Comparison of ENCODE assay signal across 7 cellular contexts in the genomic region with DNA sequence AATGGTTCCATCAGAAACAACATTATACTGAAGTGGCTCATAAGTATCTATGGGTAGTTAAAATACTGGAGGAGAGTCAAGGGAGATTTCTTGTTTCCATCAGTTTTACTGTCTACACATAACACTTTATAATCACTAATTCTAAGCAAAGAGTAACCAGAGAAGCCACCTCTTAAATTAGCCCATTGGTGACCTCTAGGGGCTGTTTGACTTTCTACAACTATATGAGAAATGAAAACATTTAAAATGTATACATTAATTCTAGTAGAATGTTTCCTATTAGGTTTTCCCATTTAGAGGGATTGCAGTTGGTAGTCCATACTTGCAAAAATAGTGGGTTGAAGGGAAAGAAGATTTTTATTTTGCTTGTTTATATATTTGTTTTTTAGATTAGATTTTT.
DNase-seq lines count a peak whose midpoint lies in the region; ATAC-seq lines count a peak whose summit lies in the region.

No MANE protein-coding gene starts in this region.

- peak; percentile 54 for ATAC-seq in GM18858 (IDR thresholded peaks at IDR 0.05; ENCODE audit: unreplicated experiment)
- peak; percentile 55 for ATAC-seq in HG03378 (IDR thresholded peaks at IDR 0.05; ENCODE audit: unreplicated experiment)

- DNase-seq in SHP77 treated with DMSO at 0.1 percent for 48 hours (lab: John Stamatoyannopoulos, UW) (peak; percentile 5), kidney glomerular epithelial cell (lab: John Stamatoyannopoulos, UW) (peak; percentile 30), GDM1 (lab: John Stamatoyannopoulos, UW) (no peak)
- no peak for DNase-seq in activated CD4-positive, CD25-positive, alpha-beta regulatory T cell (lab: John Stamatoyannopoulos, UW)
- DNase-seq in activated CD4-positive, alpha-beta T cell treated with anti-CD3 and anti-CD28 coated beads, Interleukin-2, amount 50 U/mL, for 1 hour = no peak

Comparison
In these comparisons a context has a peak if more than half of its experiments do, and no peak if none do; other contexts are left out.
1. DNase-seq: peak in SHP77 treated with DMSO at 0.1 percent for 48 hours (single experiment) and kidney glomerular epithelial cell (single experiment); none in activated CD4-positive, CD25-positive, alpha-beta regulatory T cell (0 of 4), GDM1 (single experiment) and activated CD4-positive, alpha-beta T cell treated with anti-CD3 and anti-CD28 coated beads, Interleukin-2, amount 50 U/mL, for 1 hour (single experiment).